Comparison of ENCODE assay signal across 1 cellular context in the genomic region with DNA sequence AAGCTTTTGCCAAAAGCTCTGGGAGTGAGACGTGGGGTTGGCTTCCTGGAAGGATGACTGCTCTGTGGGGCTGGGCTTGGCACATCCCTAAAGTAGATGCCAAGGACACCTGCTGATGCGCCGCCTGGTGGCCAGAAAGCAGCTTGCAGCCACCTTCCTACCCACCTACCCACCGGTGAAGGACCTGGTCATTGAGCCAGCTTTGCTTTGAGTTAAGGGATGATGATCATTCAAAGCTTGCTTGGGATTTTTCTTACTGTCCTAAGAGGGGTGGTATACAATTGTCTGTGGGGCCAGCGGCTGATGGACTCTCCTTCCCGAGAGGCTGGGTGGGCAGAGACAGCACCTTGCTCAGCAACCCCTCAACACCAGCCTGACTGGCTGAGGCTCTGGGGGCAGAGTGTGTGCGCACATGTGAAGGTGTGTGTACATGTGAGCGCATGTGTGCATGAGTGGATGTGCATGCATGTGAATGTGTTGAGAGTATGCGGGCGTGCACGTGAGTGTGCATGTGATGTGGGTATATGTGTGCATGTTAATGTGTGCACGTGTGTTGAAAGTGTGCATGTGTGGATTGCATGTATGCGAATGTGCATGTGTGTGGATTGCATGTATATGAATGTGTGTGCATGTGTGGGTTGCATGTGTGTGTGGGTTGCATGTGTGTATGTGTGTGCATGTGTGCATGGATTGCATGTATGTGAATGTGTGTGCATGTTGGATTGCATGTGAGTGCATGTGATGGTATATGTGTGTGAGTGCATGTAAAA.
TF ChIP-seq lines count a peak whose summit lies in the region.

No MANE protein-coding gene starts in this region.

TF ChIP-seq in HEK293, 187 proteins besides CTCF, POLR2A, EP300 and RAD21 (continued from another document):
- TF ChIP-seq ZNF2 (tag by site-specific recombination; IDR thresholded peaks at IDR 0.05) (peak; percentile 92), ZNF10 (tag by site-specific recombination; IDR thresholded peaks at IDR 0.05) (no peak), ZXDB (tag by site-specific recombination; IDR thresholded peaks at IDR 0.05) (no peak), ZNF174 (tag by site-specific recombination; IDR thresholded peaks at IDR 0.05) (no peak), ZNF843 (tag by site-specific recombination; IDR thresholded peaks at IDR 0.05) (no peak), ZEB2 (tag by site-specific recombination; IDR thresholded peaks at IDR 0.05) (0 out of 2 replicates have a peak, but pooled peaks have one; percentile 25), ZFHX2 (tag by site-specific recombination; conservative IDR thresholded peaks at IDR 0.05) (0 out of 2 replicates have a peak, but pooled peaks have one; percentile 3)
- TF ChIP-seq, protein P1, sequence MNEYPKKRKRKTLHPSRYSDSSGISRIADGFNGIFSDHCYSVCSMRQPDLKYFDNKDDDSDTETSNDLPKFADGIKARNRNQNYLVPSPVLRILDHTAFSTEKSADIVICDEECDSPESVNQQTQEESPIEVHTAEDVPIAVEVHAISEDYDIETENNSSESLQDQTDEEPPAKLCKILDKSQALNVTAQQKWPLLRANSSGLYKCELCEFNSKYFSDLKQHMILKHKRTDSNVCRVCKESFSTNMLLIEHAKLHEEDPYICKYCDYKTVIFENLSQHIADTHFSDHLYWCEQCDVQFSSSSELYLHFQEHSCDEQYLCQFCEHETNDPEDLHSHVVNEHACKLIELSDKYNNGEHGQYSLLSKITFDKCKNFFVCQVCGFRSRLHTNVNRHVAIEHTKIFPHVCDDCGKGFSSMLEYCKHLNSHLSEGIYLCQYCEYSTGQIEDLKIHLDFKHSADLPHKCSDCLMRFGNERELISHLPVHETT (tag by site-specific recombination; IDR thresholded peaks at IDR 0.05) = no peak
- TF ChIP-seq, protein P2, sequence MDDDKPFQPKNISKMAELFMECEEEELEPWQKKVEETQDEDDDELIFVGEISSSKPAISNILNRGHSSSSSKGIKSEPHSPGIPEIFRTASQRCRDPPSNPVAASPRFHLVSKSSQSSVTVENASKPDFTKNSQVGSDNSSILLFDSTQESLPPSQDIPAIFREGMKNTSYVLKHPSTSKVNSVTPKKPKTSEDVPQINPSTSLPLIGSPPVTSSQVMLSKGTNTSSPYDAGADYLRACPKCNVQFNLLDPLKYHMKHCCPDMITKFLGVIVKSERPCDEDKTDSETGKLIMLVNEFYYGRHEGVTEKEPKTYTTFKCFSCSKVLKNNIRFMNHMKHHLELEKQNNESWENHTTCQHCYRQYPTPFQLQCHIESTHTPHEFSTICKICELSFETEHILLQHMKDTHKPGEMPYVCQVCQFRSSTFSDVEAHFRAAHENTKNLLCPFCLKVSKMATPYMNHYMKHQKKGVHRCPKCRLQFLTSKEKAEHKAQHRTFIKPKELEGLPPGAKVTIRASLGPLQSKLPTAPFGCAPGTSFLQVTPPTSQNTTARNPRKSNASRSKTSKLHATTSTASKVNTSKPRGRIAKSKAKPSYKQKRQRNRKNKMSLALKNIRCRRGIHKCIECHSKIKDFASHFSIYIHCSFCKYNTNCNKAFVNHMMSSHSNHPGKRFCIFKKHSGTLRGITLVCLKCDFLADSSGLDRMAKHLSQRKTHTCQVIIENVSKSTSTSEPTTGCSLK (tag by site-specific recombination; IDR thresholded peaks at IDR 0.05) = no peak
- TF ChIP-seq, protein P3, sequence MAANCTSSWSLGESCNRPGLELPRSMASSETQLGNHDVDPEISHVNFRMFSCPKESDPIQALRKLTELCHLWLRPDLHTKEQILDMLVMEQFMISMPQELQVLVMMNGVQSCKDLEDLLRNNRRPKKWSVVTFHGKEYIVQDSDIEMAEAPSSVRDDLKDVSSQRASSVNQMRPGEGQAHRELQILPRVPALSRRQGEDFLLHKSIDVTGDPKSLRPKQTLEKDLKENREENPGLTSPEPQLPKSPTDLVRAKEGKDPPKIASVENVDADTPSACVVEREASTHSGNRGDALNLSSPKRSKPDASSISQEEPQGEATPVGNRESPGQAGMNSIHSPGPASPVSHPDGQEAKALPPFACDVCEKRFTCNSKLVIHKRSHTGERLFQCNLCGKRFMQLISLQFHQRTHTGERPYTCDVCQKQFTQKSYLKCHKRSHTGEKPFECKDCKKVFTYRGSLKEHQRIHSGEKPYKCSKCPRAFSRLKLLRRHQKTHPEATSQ (tag by site-specific recombination; IDR thresholded peaks at IDR 0.05) = no peak
- TF ChIP-seq, protein P4, sequence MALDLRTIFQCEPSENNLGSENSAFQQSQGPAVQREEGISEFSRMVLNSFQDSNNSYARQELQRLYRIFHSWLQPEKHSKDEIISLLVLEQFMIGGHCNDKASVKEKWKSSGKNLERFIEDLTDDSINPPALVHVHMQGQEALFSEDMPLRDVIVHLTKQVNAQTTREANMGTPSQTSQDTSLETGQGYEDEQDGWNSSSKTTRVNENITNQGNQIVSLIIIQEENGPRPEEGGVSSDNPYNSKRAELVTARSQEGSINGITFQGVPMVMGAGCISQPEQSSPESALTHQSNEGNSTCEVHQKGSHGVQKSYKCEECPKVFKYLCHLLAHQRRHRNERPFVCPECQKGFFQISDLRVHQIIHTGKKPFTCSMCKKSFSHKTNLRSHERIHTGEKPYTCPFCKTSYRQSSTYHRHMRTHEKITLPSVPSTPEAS (tag by site-specific recombination; IDR thresholded peaks at IDR 0.05) = peak; percentile 76
- TF ChIP-seq, protein P5, sequence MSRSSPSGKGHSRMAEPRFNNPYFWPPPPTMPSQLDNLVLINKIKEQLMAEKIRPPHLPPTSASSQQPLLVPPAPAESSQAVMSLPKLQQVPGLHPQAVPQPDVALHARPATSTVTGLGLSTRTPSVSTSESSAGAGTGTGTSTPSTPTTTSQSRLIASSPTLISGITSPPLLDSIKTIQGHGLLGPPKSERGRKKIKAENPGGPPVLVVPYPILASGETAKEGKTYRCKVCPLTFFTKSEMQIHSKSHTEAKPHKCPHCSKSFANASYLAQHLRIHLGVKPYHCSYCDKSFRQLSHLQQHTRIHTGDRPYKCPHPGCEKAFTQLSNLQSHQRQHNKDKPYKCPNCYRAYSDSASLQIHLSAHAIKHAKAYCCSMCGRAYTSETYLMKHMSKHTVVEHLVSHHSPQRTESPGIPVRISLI (tag by site-specific recombination; IDR thresholded peaks at IDR 0.05) = no peak
TF ChIP-seq in HEK293: peak in this region for 11.
